In the genomic region with DNA sequence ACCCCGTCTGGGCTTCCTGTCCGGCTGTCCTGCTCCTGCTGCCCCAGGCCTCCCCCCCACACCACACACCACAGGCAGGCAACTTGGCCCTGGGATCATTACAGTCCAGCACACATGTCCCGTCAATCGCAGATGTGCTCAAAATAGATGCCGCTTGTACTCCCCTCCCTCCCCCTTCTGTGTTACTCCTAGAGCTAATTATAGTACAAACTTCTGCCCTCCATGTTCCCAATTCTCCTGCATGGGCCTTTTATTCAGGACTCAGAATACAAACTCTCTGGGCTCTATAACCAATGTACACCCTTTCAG, we compare ENCODE assay signal across 1 cellular context.
TF ChIP-seq lines count a peak whose summit lies in the region.

A gene with protein sequence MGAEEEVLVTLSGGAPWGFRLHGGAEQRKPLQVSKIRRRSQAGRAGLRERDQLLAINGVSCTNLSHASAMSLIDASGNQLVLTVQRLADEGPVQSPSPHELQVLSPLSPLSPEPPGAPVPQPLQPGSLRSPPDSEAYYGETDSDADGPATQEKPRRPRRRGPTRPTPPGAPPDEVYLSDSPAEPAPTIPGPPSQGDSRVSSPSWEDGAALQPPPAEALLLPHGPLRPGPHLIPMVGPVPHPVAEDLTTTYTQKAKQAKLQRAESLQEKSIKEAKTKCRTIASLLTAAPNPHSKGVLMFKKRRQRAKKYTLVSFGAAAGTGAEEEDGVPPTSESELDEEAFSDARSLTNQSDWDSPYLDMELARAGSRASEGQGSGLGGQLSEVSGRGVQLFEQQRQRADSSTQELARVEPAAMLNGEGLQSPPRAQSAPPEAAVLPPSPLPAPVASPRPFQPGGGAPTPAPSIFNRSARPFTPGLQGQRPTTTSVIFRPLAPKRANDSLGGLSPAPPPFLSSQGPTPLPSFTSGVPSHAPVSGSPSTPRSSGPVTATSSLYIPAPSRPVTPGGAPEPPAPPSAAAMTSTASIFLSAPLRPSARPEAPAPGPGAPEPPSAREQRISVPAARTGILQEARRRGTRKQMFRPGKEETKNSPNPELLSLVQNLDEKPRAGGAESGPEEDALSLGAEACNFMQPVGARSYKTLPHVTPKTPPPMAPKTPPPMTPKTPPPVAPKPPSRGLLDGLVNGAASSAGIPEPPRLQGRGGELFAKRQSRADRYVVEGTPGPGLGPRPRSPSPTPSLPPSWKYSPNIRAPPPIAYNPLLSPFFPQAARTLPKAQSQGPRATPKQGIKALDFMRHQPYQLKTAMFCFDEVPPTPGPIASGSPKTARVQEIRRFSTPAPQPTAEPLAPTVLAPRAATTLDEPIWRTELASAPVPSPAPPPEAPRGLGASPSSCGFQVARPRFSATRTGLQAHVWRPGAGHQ (minus strand): TSS at position 40 of the 309 bp plus-strand sequence. CDS start 107 bp downstream, outside the sequence.

TF ChIP-seq in K562, 482 proteins besides CTCF, POLR2A, EP300 and RAD21 (continued from another document):
- TF ChIP-seq CHD7 (IDR thresholded peaks at IDR 0.05; ENCODE audit: low read depth, low read length) = no peak
- no peak for TF ChIP-seq ZNF146 (CRISPR knock-in tag; IDR thresholded peaks at IDR 0.05; ENCODE audit: unreplicated experiment)
- TF ChIP-seq PURB (CRISPR knock-in tag; IDR thresholded peaks at IDR 0.05; ENCODE audit: low read depth) = no peak
